ENCODE assay signal across 2 cellular contexts in the genomic region with DNA sequence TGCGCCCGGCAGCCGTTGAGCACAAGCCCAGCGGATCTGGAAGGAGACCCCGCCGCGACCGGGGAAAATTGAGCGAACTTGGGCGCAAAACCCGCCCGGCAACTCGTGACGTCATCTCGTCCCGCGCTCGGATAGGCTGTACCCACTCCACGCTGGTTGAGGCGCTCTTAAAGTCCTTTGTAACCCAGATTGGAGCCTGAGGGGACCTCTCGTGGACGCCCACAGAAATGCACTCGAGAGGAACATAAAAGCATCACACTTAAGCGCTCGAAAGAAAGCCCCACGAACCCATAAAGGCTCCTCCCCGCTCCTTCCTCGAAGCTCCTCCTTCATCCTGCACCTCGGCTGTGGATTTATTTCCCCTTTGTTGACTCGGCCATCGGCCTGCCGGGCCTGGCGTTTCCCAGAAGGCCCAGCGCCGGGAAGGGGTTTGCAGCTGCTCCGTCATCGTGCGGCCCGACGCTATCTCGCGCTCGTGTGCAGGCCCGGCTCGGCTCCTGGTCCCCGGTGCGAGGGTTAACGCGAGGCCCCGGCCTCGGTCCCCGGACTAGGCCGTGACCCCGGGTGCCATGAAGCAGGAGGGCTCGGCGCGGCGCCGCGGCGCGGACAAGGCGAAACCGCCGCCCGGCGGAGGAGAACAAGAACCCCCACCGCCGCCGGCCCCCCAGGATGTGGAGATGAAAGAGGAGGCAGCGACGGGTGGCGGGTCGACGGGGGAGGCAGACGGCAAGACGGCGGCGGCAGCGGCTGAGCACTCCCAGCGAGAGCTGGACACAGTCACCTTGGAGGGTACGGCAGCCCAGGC.
TF ChIP-seq lines count a peak whose summit lies in the region.

A gene (plus strand): TSS at position 406 of the 805 bp plus-strand sequence. CDS start 164 bp downstream, at position 570.

TF ChIP-seq in HCT116, 20 proteins besides CTCF, POLR2A, EP300 and RAD21 (continued from another document):
- TF ChIP-seq TCF7L2 (IDR thresholded peaks at IDR 0.05; ENCODE audit: borderline replicate concordance, extremely low read depth, insufficient read depth, insufficient read length), result peak; percentile 36
- TF ChIP-seq, protein P1, sequence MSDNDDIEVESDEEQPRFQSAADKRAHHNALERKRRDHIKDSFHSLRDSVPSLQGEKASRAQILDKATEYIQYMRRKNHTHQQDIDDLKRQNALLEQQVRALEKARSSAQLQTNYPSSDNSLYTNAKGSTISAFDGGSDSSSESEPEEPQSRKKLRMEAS (IDR thresholded peaks at IDR 0.05), result peak; percentile 94
- TF ChIP-seq, protein P2, sequence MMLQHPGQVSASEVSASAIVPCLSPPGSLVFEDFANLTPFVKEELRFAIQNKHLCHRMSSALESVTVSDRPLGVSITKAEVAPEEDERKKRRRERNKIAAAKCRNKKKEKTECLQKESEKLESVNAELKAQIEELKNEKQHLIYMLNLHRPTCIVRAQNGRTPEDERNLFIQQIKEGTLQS (IDR thresholded peaks at IDR 0.05), result no peak
- TF ChIP-seq CEBPB (IDR thresholded peaks at IDR 0.05; ENCODE audit: low read depth), result no peak
- peak; percentile 99 for TF ChIP-seq CBX3 (IDR thresholded peaks at IDR 0.05; ENCODE audit: low read depth)
- TF ChIP-seq SIN3A (IDR thresholded peaks at IDR 0.05; ENCODE audit: low read depth), result peak; percentile 87
- TF ChIP-seq EZH2 (IDR thresholded peaks at IDR 0.05), result no peak
- TF ChIP-seq YY1 (IDR thresholded peaks at IDR 0.05; ENCODE audit: extremely low read depth, insufficient replicate concordance, low read depth, low read length), result peak; percentile 92
- TF ChIP-seq EGR1 (IDR thresholded peaks at IDR 0.05; ENCODE audit: low read depth), result no peak
- peak; percentile 99 for TF ChIP-seq SRF (IDR thresholded peaks at IDR 0.05; ENCODE audit: low read depth)
- TF ChIP-seq SP1 (IDR thresholded peaks at IDR 0.05; ENCODE audit: low read depth), result peak; percentile 97
- peak; percentile 82 for TF ChIP-seq POLR2AphosphoS5 (IDR thresholded peaks at IDR 0.05; ENCODE audit: low read depth, low read length)
- no peak for TF ChIP-seq EZH2phosphoT487 (IDR thresholded peaks at IDR 0.05; ENCODE audit: borderline replicate concordance)
- TF ChIP-seq, protein P3, sequence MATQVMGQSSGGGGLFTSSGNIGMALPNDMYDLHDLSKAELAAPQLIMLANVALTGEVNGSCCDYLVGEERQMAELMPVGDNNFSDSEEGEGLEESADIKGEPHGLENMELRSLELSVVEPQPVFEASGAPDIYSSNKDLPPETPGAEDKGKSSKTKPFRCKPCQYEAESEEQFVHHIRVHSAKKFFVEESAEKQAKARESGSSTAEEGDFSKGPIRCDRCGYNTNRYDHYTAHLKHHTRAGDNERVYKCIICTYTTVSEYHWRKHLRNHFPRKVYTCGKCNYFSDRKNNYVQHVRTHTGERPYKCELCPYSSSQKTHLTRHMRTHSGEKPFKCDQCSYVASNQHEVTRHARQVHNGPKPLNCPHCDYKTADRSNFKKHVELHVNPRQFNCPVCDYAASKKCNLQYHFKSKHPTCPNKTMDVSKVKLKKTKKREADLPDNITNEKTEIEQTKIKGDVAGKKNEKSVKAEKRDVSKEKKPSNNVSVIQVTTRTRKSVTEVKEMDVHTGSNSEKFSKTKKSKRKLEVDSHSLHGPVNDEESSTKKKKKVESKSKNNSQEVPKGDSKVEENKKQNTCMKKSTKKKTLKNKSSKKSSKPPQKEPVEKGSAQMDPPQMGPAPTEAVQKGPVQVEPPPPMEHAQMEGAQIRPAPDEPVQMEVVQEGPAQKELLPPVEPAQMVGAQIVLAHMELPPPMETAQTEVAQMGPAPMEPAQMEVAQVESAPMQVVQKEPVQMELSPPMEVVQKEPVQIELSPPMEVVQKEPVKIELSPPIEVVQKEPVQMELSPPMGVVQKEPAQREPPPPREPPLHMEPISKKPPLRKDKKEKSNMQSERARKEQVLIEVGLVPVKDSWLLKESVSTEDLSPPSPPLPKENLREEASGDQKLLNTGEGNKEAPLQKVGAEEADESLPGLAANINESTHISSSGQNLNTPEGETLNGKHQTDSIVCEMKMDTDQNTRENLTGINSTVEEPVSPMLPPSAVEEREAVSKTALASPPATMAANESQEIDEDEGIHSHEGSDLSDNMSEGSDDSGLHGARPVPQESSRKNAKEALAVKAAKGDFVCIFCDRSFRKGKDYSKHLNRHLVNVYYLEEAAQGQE (IDR thresholded peaks at IDR 0.05; ENCODE audit: low read depth), result no peak
- TF ChIP-seq JUND (IDR thresholded peaks at IDR 0.05), result no peak
- TF ChIP-seq ZFX (IDR thresholded peaks at IDR 0.05), result peak; percentile 100
- no peak; the same call in 1 of the 2 replicates for TF ChIP-seq ELF1 (IDR thresholded peaks at IDR 0.05; ENCODE audit: borderline replicate concordance, low read depth)
- TF ChIP-seq ZNF274 (IDR thresholded peaks at IDR 0.05; ENCODE audit: low read depth, low read length), result no peak
TF ChIP-seq in HCT116: peak in this region for 10.

TF ChIP-seq in neural cell, 6 proteins besides CTCF, POLR2A, EP300 and RAD21 (continued from another document):
- TF ChIP-seq, protein P3 (IDR thresholded peaks at IDR 0.05; ENCODE audit: borderline replicate concordance), result peak; percentile 87
- TF ChIP-seq POLR2AphosphoS5 (IDR thresholded peaks at IDR 0.05) (peak; percentile 99), MXI1 (conservative IDR thresholded peaks at IDR 0.05; ENCODE audit: poor library complexity, severe bottlenecking) (peak; percentile 89)
TF ChIP-seq in neural cell: peak in this region for 5.
